8 cellular contexts compared by ENCODE assay signal in genomic region chr16:54597222-54597621, GRCh38.
"Had no signal": no experiment of that assay in that cellular context is flagged by ENCODE, and none has a peak within 500 bp of the region (broad histone marks: within the 10 kb centered on the region; RNA-seq: fewer than 3 reads in every experiment).

No MANE protein-coding gene starts in this region.

- H3K27ac ChIP-seq: GM23248 had no signal

- H3K4me1 ChIP-seq: HAP-1 had no signal

- DNase-seq: GM23248, GOT3, H7, HFFc6, IMR-90 had no signal

- ATAC-seq: HCT116, K562 had no signal

- H3K36me3 ChIP-seq: HAP-1 had no signal

- H3K9me3 Mint-ChIP-seq: HFFc6 had no signal

- H3K4me3 ChIP-seq: GM23248, HAP-1, K562 had no signal

- H3K4me3 Mint-ChIP-seq: HFFc6 had no signal

- H3K9me3 ChIP-seq: HAP-1 had no signal

- H3K27ac Mint-ChIP-seq: HFFc6 had no signal
